ENCODE assay signal across 1 cellular context in the genomic region with DNA sequence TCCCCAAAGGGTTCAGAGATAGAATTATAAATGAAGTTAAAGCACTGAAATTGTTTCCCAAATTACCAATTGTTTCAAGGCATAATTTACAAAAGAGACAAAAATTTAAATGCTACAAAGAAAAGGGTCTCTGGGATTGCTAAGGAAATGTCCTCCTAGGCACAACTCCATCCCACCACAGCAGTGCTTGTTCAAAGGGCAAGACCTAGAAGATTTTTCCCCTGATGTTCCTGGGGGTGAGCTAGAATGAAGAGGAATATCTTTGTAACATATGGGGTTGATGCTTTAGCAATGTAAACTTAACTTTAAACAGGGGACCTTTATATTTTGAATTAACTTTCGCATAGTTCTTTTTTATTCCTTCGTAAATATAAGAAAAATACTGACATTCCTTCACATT.
TF ChIP-seq lines count a peak whose summit lies in the region.

No MANE protein-coding gene starts in this region.

TF ChIP-seq in HEK293, 187 proteins besides CTCF, POLR2A, EP300 and RAD21 (continued from another document):
- TF ChIP-seq REST (tag by site-specific recombination; IDR thresholded peaks at IDR 0.05) = no peak
- no peak for TF ChIP-seq ZNF416 (tag by site-specific recombination; IDR thresholded peaks at IDR 0.05)
- no peak for TF ChIP-seq ZNF174 (tag by site-specific recombination; IDR thresholded peaks at IDR 0.05)
- no peak for TF ChIP-seq ZNF501 (tag by site-specific recombination; IDR thresholded peaks at IDR 0.05)
- no peak for TF ChIP-seq ZBTB17 (tag by site-specific recombination; IDR thresholded peaks at IDR 0.05)
- TF ChIP-seq, protein P1, sequence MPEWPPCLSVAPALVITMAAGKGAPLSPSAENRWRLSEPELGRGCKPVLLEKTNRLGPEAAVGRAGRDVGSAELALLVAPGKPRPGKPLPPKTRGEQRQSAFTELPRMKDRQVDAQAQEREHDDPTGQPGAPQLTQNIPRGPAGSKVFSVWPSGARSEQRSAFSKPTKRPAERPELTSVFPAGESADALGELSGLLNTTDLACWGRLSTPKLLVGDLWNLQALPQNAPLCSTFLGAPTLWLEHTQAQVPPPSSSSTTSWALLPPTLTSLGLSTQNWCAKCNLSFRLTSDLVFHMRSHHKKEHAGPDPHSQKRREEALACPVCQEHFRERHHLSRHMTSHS (tag by site-specific recombination; IDR thresholded peaks at IDR 0.05) = no peak
- TF ChIP-seq ZNF623 (tag by site-specific recombination; IDR thresholded peaks at IDR 0.05) = no peak
- no peak for TF ChIP-seq ZNF544 (tag by site-specific recombination; IDR thresholded peaks at IDR 0.05)
